ENCODE assay signal across 1 cellular context in genomic region chr5:119452373-119453044, GRCh38.
TF ChIP-seq lines count a peak whose summit lies in the region.

TSS of gene HSD17B4 (plus strand) at chr5:119452497. CDS start at chr5:119452576, 79 bp downstream.

TF ChIP-seq in HepG2, 621 proteins besides CTCF, POLR2A, EP300 and RAD21 (continued from another document and continues in another):
- no peak for TF ChIP-seq GABPA (IDR thresholded peaks at IDR 0.05; ENCODE audit: low read depth, low read length)
- peak; percentile 56; the same call in 1 of the 2 replicates for TF ChIP-seq GABPA (CRISPR knock-in tag; IDR thresholded peaks at IDR 0.05; ENCODE audit: low read depth)
- TF ChIP-seq RERE (CRISPR knock-in tag; IDR thresholded peaks at IDR 0.05; ENCODE audit: low read depth), result 0 out of 2 replicates have a peak, but pooled peaks have one; percentile 16
- TF ChIP-seq ZNF556 (CRISPR knock-in tag; IDR thresholded peaks at IDR 0.05; ENCODE audit: borderline replicate concordance), result 0 out of 2 replicates have a peak, but pooled peaks have one; percentile 61
- no peak for TF ChIP-seq HNF1A (IDR thresholded peaks at IDR 0.05; ENCODE audit: low read depth)
- TF ChIP-seq HNF1A (CRISPR knock-in tag; IDR thresholded peaks at IDR 0.05; ENCODE audit: borderline replicate concordance), result peak; percentile 62; the same call in 1 of the 2 replicates
- no peak for TF ChIP-seq ZNF30 (CRISPR knock-in tag; IDR thresholded peaks at IDR 0.05)
- TF ChIP-seq ZNF709 (CRISPR knock-in tag; IDR thresholded peaks at IDR 0.05), result peak; percentile 75
- no peak for TF ChIP-seq SRSF1 (optimal IDR thresholded peaks at IDR 0.05; ENCODE audit: low read depth, low read length)
- TF ChIP-seq NR2F2 (IDR thresholded peaks at IDR 0.05; ENCODE audit: borderline replicate concordance, low read depth), result peak; percentile 78; the same call in 1 of the 2 replicates
- TF ChIP-seq SOX6 (IDR thresholded peaks at IDR 0.05), result no peak
- TF ChIP-seq SOX6 (CRISPR knock-in tag; IDR thresholded peaks at IDR 0.05), result peak; percentile 96
- TF ChIP-seq TGIF2 (CRISPR knock-in tag; IDR thresholded peaks at IDR 0.05), result peak; percentile 36; the same call in 1 of the 2 replicates
- peak; percentile 83 for TF ChIP-seq HNRNPLL (IDR thresholded peaks at IDR 0.05; ENCODE audit: low read depth, low read length, poor library complexity, severe bottlenecking)
- peak; percentile 61 for TF ChIP-seq ZNF770 (CRISPR knock-in tag; IDR thresholded peaks at IDR 0.05)
- TF ChIP-seq SYNCRIP (IDR thresholded peaks at IDR 0.05; ENCODE audit: insufficient read depth, low read depth, low read length), result no peak
- 0 out of 2 replicates have a peak, but pooled peaks have one; percentile 53 for TF ChIP-seq SALL2 (CRISPR knock-in tag; IDR thresholded peaks at IDR 0.05)
- peak; percentile 100 for TF ChIP-seq PPARG (CRISPR knock-in tag; conservative IDR thresholded peaks at IDR 0.05)
- TF ChIP-seq TOE1 (CRISPR knock-in tag; IDR thresholded peaks at IDR 0.05), result peak; percentile 49; the same call in 1 of the 2 replicates
- TF ChIP-seq ZNF572 (CRISPR knock-in tag; IDR thresholded peaks at IDR 0.05), result peak; percentile 82; the same call in 1 of the 2 replicates
- TF ChIP-seq ZNF772 (CRISPR knock-in tag; IDR thresholded peaks at IDR 0.05), result no peak; the same call in none of the 2 replicates
- TF ChIP-seq SRF (IDR thresholded peaks at IDR 0.05; ENCODE audit: low read depth, low read length), result 0 out of 2 replicates have a peak, but pooled peaks have one; percentile 9
- no peak for TF ChIP-seq SRY (CRISPR knock-in tag; IDR thresholded peaks at IDR 0.05)
- TF ChIP-seq ZNF431 (CRISPR knock-in tag; IDR thresholded peaks at IDR 0.05; ENCODE audit: borderline replicate concordance, low read depth), result peak; percentile 60; the same call in 1 of the 2 replicates
- peak; percentile 43; the same call in 1 of the 2 replicates for TF ChIP-seq ZNF136 (CRISPR knock-in tag; IDR thresholded peaks at IDR 0.05; ENCODE audit: low read depth)
- TF ChIP-seq ZBTB1 (CRISPR knock-in tag; IDR thresholded peaks at IDR 0.05; ENCODE audit: borderline replicate concordance), result no peak
- peak; percentile 98 for TF ChIP-seq ISL2 (CRISPR knock-in tag; IDR thresholded peaks at IDR 0.05)
- TF ChIP-seq SUZ12 (IDR thresholded peaks at IDR 0.05; ENCODE audit: low read depth, low read length), result peak; percentile 50
- peak; percentile 67; the same call in 1 of the 2 replicates for TF ChIP-seq ZNF616 (CRISPR knock-in tag; IDR thresholded peaks at IDR 0.05; ENCODE audit: low read depth)
- TF ChIP-seq ZFP36L1 (CRISPR knock-in tag; IDR thresholded peaks at IDR 0.05), result no peak
- TF ChIP-seq ASH2L (IDR thresholded peaks at IDR 0.05; ENCODE audit: insufficient read length, low read depth, low read length), result peak; percentile 87
- peak; percentile 86 for TF ChIP-seq ZNF776 (CRISPR knock-in tag; IDR thresholded peaks at IDR 0.05)
- TF ChIP-seq DMTF1 (CRISPR knock-in tag; IDR thresholded peaks at IDR 0.05), result no peak
- TF ChIP-seq ARHGAP35 (CRISPR knock-in tag; IDR thresholded peaks at IDR 0.05; ENCODE audit: borderline replicate concordance), result no peak; the same call in 1 of the 2 replicates
- TF ChIP-seq ZNF407 (CRISPR knock-in tag; IDR thresholded peaks at IDR 0.05; ENCODE audit: not compliant biosample characterization), result peak; percentile 34
- 0 out of 2 replicates have a peak, but pooled peaks have one; percentile 11 for TF ChIP-seq ERF (CRISPR knock-in tag; IDR thresholded peaks at IDR 0.05)
- TF ChIP-seq ISX (CRISPR knock-in tag; conservative IDR thresholded peaks at IDR 0.05), result no peak
- TF ChIP-seq ZNF598 (CRISPR knock-in tag; IDR thresholded peaks at IDR 0.05; ENCODE audit: borderline replicate concordance), result peak; percentile 78; the same call in 1 of the 2 replicates
- 0 out of 2 replicates have a peak, but pooled peaks have one; percentile 23 for TF ChIP-seq HNRNPL (IDR thresholded peaks at IDR 0.05; ENCODE audit: low read depth, low read length)
